In the genomic region with DNA sequence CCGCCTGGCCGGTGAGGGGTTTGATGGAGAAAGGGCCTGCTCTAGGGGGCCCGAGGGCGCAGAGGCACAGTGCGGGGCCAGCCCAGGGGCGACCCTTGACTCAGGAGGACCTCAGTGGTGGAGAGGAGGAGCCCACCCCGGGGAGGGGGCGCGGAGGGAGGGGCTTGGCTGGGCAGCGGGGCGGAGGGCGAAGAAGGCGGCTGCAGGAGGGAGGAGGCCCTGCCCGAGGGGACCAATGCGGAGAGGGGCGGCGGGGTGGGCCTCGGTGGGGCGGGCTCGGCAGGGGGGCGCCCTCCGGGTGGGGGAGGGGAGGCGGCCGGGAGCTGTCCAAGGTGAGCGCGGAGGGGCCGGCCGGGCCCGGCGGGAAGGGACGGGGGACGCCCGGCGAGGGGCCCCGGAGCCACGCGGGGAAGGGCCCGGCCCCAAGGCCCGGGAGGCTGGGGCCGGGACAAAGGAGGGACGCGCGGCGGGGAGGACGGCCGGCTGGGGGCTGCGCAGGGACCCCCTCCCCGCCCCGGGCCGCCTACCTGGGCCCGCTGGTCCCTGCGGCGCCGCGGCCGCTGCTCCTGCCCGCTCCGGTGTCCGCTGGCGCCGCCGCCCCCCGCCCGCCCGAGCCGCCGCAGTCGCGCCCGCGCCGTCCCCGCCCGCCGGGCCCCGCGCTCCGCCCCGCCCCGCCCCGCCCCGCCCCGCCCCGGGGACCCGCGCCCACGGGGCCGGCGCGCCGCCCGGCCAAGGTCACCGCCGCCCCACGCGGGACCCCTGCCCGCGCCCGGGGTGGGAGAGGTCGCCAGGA, we compare ENCODE assay signal across 7 cellular contexts. TPM values are rescaled to one million over a fixed set of nuclear protein-coding genes. Genes with fewer than 3 reads are reported as not detected.
DNase-seq lines count a peak whose midpoint lies in the region; ATAC-seq and TF ChIP-seq lines count a peak whose summit lies in the region.

A gene with protein sequence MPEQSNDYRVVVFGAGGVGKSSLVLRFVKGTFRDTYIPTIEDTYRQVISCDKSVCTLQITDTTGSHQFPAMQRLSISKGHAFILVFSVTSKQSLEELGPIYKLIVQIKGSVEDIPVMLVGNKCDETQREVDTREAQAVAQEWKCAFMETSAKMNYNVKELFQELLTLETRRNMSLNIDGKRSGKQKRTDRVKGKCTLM (minus strand): TSS at position 596 of the 793 bp plus-strand sequence. CDS start 3,566 bp downstream, outside the sequence.

- H3K4me1 Mint-ChIP-seq in GM23338 (peaks cover 14% of the 10 kb centered on the region), activated B cell treated with CpG ODN at 0.5 μM for 24 hours (peaks cover 19% of the 10 kb centered on the region)

- whole genome bisulfite sequencing in smooth muscle cell (ENCODE audit: low lambda C conversion rate) = 0% methylated on average over 2 of the region's 100 CpGs

- POLR2A ChIA-PET in activated B cell treated with CpG ODN at 0.5 μM for 24 hours (lab: Charles Lee) = interaction anchor here (0.6 kb wide), 1 partner anchor 36 kb away, joined by 5 read pairs; no protein-coding TSS in a partner anchor

- 0 out of 2 replicates have a peak, but pooled peaks cover 6% of the 10 kb centered on the region for H3K27me3 ChIP-seq in GM23338 (ENCODE audit: insufficient read depth)
- no peaks in the 10 kb centered on the region for H3K27me3 ChIP-seq in right atrium auricular region
- H3K27me3 ChIP-seq in smooth muscle cell (ENCODE audit: low read depth) = no peaks in the 10 kb centered on the region

- H3K79me2 ChIP-seq in GM23338 (replicated peaks; ENCODE audit: insufficient read depth) (no peaks in the 10 kb centered on the region), smooth muscle cell (ENCODE audit: low read depth) (no peaks in the 10 kb centered on the region)

- peaks cover under 1% of the 10 kb centered on the region for H3K9me3 Mint-ChIP-seq in GM23338
- H3K9me3 Mint-ChIP-seq in activated B cell treated with CpG ODN at 0.5 μM for 24 hours = no peaks in the 10 kb centered on the region

- peak; percentile 60 for DNase-seq in GM23338 (ENCODE audit: low spot score)
- DNase-seq in activated B cell treated with CpG ODN at 0.5 μM for 24 hours = no peak
- no peak for DNase-seq in right atrium auricular region (ENCODE audit: low spot score)
- DNase-seq in smooth muscle cell (lab: John Stamatoyannopoulos, UW; ENCODE audit: unreplicated experiment) = no peak
- DNase-seq in NCI-H446 treated with DMSO at 0.1 percent for 48 hours (lab: John Stamatoyannopoulos, UW) = no peak

- H4K20me1 ChIP-seq in GM23338 (replicated peaks; ENCODE audit: insufficient read depth) (no peaks in the 10 kb centered on the region), smooth muscle cell (ENCODE audit: low read depth) (no peaks in the 10 kb centered on the region)

- H3K9me2 ChIP-seq in GM23338 (ENCODE audit: insufficient read depth) = no peaks in the 10 kb centered on the region

- H3K4me2 ChIP-seq in GM23338 = peak within 1 kb of the TSS; percentile 94
- peak within 1 kb of the TSS; percentile 92 for H3K4me2 ChIP-seq in smooth muscle cell

- H3K36me3 ChIP-seq in GM23338 (ENCODE audit: insufficient read depth) (no peaks in the 10 kb centered on the region), right atrium auricular region (no peaks in the 10 kb centered on the region), smooth muscle cell (ENCODE audit: low read depth) (no peaks in the 10 kb centered on the region)

- H2AFZ ChIP-seq in GM23338 (peak within 1 kb of the TSS; percentile 83), smooth muscle cell (ENCODE audit: low read depth) (peak within 1 kb of the TSS; percentile 69)

- H3F3A ChIP-seq in GM23338 (replicated peaks; ENCODE audit: low read depth) = 0 out of 2 replicates have a peak, but pooled peaks cover 5% of the 10 kb centered on the region
- H3F3A ChIP-seq in smooth muscle cell (ENCODE audit: low read depth) = no peaks in the 10 kb centered on the region

- intact Hi-C loops in activated B cell treated with CpG ODN at 0.5 μM for 24 hours (cut with micrococcal nuclease) = loop anchor here (1.0 to 2.0 kb wide), 2 partner anchors 10 to 20 kb away; a partner anchor contains a TSS

- peaks cover 12% of the 10 kb centered on the region; the same call in 1 of the 2 replicates for H3K4me1 ChIP-seq in GM23338 (ENCODE audit: insufficient read depth)
- H3K4me1 ChIP-seq in right atrium auricular region = peaks cover 0 to 43% of the 10 kb centered on the region in 2 donors
- H3K4me1 ChIP-seq in smooth muscle cell (ENCODE audit: low read depth) = peaks cover 4% of the 10 kb centered on the region

- H3K27me3 Mint-ChIP-seq in GM23338 (ENCODE audit: insufficient read depth, low read depth, poor library complexity) (peaks cover 16% of the 10 kb centered on the region), activated B cell treated with CpG ODN at 0.5 μM for 24 hours (peaks cover 5% of the 10 kb centered on the region)

- H3K27ac Mint-ChIP-seq in GM23338 (no peak within 1 kb of the TSS), activated B cell treated with CpG ODN at 0.5 μM for 24 hours (no peak within 1 kb of the TSS)

- H3K27ac ChIP-seq in GM23338 (ENCODE audit: low read depth) (no peak within 1 kb of the TSS), right atrium auricular region (peak within 1 kb of the TSS; percentile 89 to 91), smooth muscle cell (ENCODE audit: low read depth) (no peak within 1 kb of the TSS)

- CTCF ChIA-PET in activated B cell treated with CpG ODN at 0.5 μM for 24 hours (lab: Charles Lee) = no interaction called here

- H3K4me3 ChIP-seq in GM23338 (peak within 1 kb of the TSS; percentile 76), right atrium auricular region (peak within 1 kb of the TSS; percentile 59 to 61), smooth muscle cell (peak within 1 kb of the TSS; percentile 55)

- TF ChIP-seq CTCF in GM23338 (conservative IDR thresholded peaks at IDR 0.05; ENCODE audit: low read depth in 2 of 2) = no peak
- no peak for TF ChIP-seq CTCF in activated B cell treated with CpG ODN at 0.5 μM for 24 hours (IDR thresholded peaks at IDR 0.05)
- TF ChIP-seq CTCF in right atrium auricular region (IDR thresholded peaks at IDR 0.05) = no peak
- TF ChIP-seq CTCF in smooth muscle cell (IDR thresholded peaks at IDR 0.05; ENCODE audit: borderline replicate concordance, insufficient read depth, poor library complexity, severe bottlenecking) = no peak

- peak within 1 kb of the TSS; percentile 81 for H3K4me3 Mint-ChIP-seq in GM23338
- peak within 1 kb of the TSS; percentile 78 for H3K4me3 Mint-ChIP-seq in activated B cell treated with CpG ODN at 0.5 μM for 24 hours

- peak; percentile 60 for ATAC-seq in GM23338
- ATAC-seq in activated B cell treated with CpG ODN at 0.5 μM for 24 hours (ENCODE audit: low read depth) = peak; percentile 61
- no peak for ATAC-seq in GM21529 (IDR thresholded peaks at IDR 0.05; ENCODE audit: unreplicated experiment)
- ATAC-seq in GM21737 (IDR thresholded peaks at IDR 0.05; ENCODE audit: unreplicated experiment) = no peak

- no peak within 1 kb of the TSS for H3K9ac ChIP-seq in smooth muscle cell (ENCODE audit: low read depth)

- no peaks in the 10 kb centered on the region for H3K9me3 ChIP-seq in right atrium auricular region
- H3K9me3 ChIP-seq in smooth muscle cell (replicated peaks; ENCODE audit: low read depth) = no peaks in the 10 kb centered on the region

- H3K36me3 Mint-ChIP-seq in GM23338 (ENCODE audit: low read depth) (peaks cover 11% of the 10 kb centered on the region), activated B cell treated with CpG ODN at 0.5 μM for 24 hours (ENCODE audit: low read depth) (no peaks in the 10 kb centered on the region)

TF ChIP-seq in GM23338, 12 proteins besides CTCF, POLR2A, EP300 and RAD21:
- TF ChIP-seq, protein P1, sequence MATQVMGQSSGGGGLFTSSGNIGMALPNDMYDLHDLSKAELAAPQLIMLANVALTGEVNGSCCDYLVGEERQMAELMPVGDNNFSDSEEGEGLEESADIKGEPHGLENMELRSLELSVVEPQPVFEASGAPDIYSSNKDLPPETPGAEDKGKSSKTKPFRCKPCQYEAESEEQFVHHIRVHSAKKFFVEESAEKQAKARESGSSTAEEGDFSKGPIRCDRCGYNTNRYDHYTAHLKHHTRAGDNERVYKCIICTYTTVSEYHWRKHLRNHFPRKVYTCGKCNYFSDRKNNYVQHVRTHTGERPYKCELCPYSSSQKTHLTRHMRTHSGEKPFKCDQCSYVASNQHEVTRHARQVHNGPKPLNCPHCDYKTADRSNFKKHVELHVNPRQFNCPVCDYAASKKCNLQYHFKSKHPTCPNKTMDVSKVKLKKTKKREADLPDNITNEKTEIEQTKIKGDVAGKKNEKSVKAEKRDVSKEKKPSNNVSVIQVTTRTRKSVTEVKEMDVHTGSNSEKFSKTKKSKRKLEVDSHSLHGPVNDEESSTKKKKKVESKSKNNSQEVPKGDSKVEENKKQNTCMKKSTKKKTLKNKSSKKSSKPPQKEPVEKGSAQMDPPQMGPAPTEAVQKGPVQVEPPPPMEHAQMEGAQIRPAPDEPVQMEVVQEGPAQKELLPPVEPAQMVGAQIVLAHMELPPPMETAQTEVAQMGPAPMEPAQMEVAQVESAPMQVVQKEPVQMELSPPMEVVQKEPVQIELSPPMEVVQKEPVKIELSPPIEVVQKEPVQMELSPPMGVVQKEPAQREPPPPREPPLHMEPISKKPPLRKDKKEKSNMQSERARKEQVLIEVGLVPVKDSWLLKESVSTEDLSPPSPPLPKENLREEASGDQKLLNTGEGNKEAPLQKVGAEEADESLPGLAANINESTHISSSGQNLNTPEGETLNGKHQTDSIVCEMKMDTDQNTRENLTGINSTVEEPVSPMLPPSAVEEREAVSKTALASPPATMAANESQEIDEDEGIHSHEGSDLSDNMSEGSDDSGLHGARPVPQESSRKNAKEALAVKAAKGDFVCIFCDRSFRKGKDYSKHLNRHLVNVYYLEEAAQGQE (IDR thresholded peaks at IDR 0.05; ENCODE audit: unreplicated experiment) = peak; percentile 64
- TF ChIP-seq ZNF114 (CRISPR knock-in tag; IDR thresholded peaks at IDR 0.05) (no peak), JUNB (IDR thresholded peaks at IDR 0.05; ENCODE audit: unreplicated experiment) (no peak), EZH2 (IDR thresholded peaks at IDR 0.05; ENCODE audit: low read depth, unreplicated experiment) (no peak)

RNA-seq across cellular contexts. Expression of the gene that starts here (rescaled TPM):
- total RNA-seq in GM23338 (2014; rRNA removed; shearing (Covaris generic)) = 17.1 and 18.6 TPM in 2 replicates
- 2.8 and 3.8 TPM in 2 replicates for polyA plus RNA-seq in GM23338 (2016; fragmentation: Nextera tagmentation; extraction: Ambion mirVana)
- 6.4 and 7.7 TPM in 2 replicates for total RNA-seq in activated B cell treated with CpG ODN at 0.5 μM for 24 hours
- 10 to 100 TPM; 36.5 to 58.0 TPM for total RNA-seq in right atrium auricular region
- 6.7 and 7.9 TPM in 2 replicates for total RNA-seq in smooth muscle cell
- polyA plus RNA-seq in smooth muscle cell = 7.2 and 11.3 TPM in 2 replicates

Comparison
In these comparisons a context has a peak if more than half of its experiments do, and no peak if none do; other contexts are left out.
1. ATAC-seq: peak in GM23338 (single experiment) and activated B cell treated with CpG ODN at 0.5 μM for 24 hours (single experiment); none in GM21529 (single experiment) and GM21737 (single experiment).
2. H3K27ac ChIP-seq: peak in right atrium auricular region (2 of 2); none in GM23338 (single experiment) and smooth muscle cell (single experiment).
3. Peak in every context shown above with its lines, with median percentiles within 50 percentile points of each other: H3K4me3 ChIP-seq.